In the genomic region with DNA sequence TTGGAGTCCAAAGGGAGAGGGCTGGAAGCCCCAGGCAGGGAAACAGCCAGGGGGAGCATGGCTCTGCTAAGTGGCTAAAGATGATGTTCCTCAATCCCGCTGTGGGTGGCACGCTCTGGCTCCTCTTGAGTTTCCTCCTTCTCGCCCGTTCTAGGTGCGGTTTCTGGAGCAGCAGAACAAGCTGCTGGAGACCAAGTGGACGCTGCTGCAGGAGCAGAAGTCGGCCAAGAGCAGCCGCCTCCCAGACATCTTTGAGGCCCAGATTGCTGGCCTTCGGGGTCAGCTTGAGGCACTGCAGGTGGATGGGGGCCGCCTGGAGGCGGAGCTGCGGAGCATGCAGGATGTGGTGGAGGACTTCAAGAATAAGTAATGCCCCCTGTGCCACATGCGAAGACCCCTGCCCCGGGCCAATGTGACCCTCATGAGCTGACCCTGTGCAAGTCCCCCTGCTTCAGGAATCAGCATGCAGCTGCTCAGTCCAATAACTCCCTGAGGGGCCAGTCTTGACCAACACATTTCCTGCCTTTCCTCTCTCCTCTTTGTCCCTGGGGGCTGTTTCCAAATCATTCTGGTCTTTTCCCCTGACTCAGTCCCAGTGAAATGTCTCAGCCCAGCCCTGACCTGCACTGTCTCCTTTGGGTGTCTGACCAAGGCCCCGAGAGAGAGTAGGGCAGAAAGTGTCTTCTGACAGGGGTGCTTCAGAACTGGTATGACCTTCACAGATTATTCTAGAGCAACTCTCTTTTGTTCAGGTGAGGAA, we compare ENCODE assay signal across 14 cellular contexts. TPM values are rescaled to one million over a fixed set of nuclear protein-coding genes. Genes with fewer than 3 reads are reported as not detected.
A peak's percentile ranks its signal among the peaks of the same experiment; 100 is the strongest.
DNase-seq lines count a peak whose midpoint lies in the region; ATAC-seq and TF ChIP-seq lines count a peak whose summit lies in the region.
"Had no signal": no experiment of that assay in that cellular context is flagged by ENCODE, and none has a peak within 500 bp of the region (broad histone marks: within the 10 kb centered on the region; RNA-seq: fewer than 3 reads in every experiment).

No MANE protein-coding gene starts in this region.

- no peaks in the 10 kb centered on the region for H3K4me1 Mint-ChIP-seq in activated naive CD4-positive, alpha-beta T cell treated with anti-CD3 and anti-CD28 coated beads, Interleukin-2, amount 10 ng/mL, durations not matched to agents 7 days and 5 days

- H3K27me3 ChIP-seq in adipocyte (replicated peaks; ENCODE audit: control insufficient read depth, insufficient read depth, low read length) (no peaks in the 10 kb centered on the region), kidney epithelial cell (ENCODE audit: control insufficient read depth, insufficient read depth, low read length) (peaks cover 15% of the 10 kb centered on the region), upper lobe of right lung (peaks cover 10% of the 10 kb centered on the region)

- H3K36me3 Mint-ChIP-seq in activated naive CD4-positive, alpha-beta T cell treated with anti-CD3 and anti-CD28 coated beads, Interleukin-2, amount 10 ng/mL, durations not matched to agents 7 days and 5 days = no peaks in the 10 kb centered on the region

- H3K9me3 ChIP-seq in adipocyte (ENCODE audit: control insufficient read depth, low read length) = no peaks in the 10 kb centered on the region
- no peaks in the 10 kb centered on the region for H3K9me3 ChIP-seq in upper lobe of right lung
- H3K9me3 ChIP-seq: ascending aorta had no signal

- peak; percentile 18 for DNase-seq in activated naive CD4-positive, alpha-beta T cell treated with anti-CD3 and anti-CD28 coated beads, Interleukin-2, amount 10 ng/mL, durations not matched to agents 7 days and 5 days
- no peak for DNase-seq in activated naive CD4-positive, alpha-beta T cell treated with anti-CD3 and anti-CD28 coated beads, Interleukin-2, amount 50 U/mL, for 16 hours
- DNase-seq in adipocyte (ENCODE audit: low read depth) (peak; percentile 34), kidney epithelial cell (ENCODE audit: low read depth) (no peak), upper lobe of right lung (peak; percentile 68)
- DNase-seq: activated CD4-positive, CD25-positive, alpha-beta regulatory T cell treated with anti-CD3 and anti-CD28 coated beads, Interleukin-2, amount 50 U/mL, for 72 hours; nephron progenitor cell had no signal

- H3K4me3 ChIP-seq in adipocyte (ENCODE audit: low read length) (no peak overlapping the region), kidney epithelial cell (ENCODE audit: low read depth, low read length) (peak overlapping the region; percentile 33), upper lobe of right lung (peak overlapping the region; percentile 49)

- no peak for TF ChIP-seq CTCF in kidney epithelial cell (IDR thresholded peaks at IDR 0.05; ENCODE audit: insufficient read depth, low read length, poor library complexity, severe bottlenecking)
- TF ChIP-seq CTCF in upper lobe of right lung (IDR thresholded peaks at IDR 0.05) = no peak

- H3K27me3 Mint-ChIP-seq in activated naive CD4-positive, alpha-beta T cell treated with anti-CD3 and anti-CD28 coated beads, Interleukin-2, amount 10 ng/mL, durations not matched to agents 7 days and 5 days = peaks cover 88% of the 10 kb centered on the region

- H3K27ac ChIP-seq in upper lobe of right lung = peak overlapping the region; percentile 55
- H3K27ac ChIP-seq: HL-60 had no signal

- no peaks in the 10 kb centered on the region for H3K9me3 Mint-ChIP-seq in activated naive CD4-positive, alpha-beta T cell treated with anti-CD3 and anti-CD28 coated beads, Interleukin-2, amount 10 ng/mL, durations not matched to agents 7 days and 5 days
- H3K9me3 Mint-ChIP-seq: nephron progenitor cell had no signal

- CTCF ChIA-PET in activated naive CD4-positive, alpha-beta T cell treated with anti-CD3 and anti-CD28 coated beads, Interleukin-2, amount 10 ng/mL, durations not matched to agents 7 days and 5 days (lab: Charles Lee) = interaction anchor here (1.5 to 4.5 kb wide), 2 partner anchors 14 to 17 kb away, joined by 4 to 24 read pairs; no protein-coding TSS in a partner anchor

- peaks cover 4% of the 10 kb centered on the region for H3K36me3 ChIP-seq in adipocyte (ENCODE audit: control insufficient read depth, insufficient read depth, low read length, severe bottlenecking)
- H3K36me3 ChIP-seq in kidney epithelial cell (ENCODE audit: control insufficient read depth, insufficient read depth, low read length) = no peaks in the 10 kb centered on the region
- no peaks in the 10 kb centered on the region for H3K36me3 ChIP-seq in upper lobe of right lung
- H3K36me3 ChIP-seq: ascending aorta had no signal

- H3K9ac ChIP-seq in adipocyte (ENCODE audit: low read length) = no peak overlapping the region

- no peak overlapping the region for H3K27ac Mint-ChIP-seq in activated naive CD4-positive, alpha-beta T cell treated with anti-CD3 and anti-CD28 coated beads, Interleukin-2, amount 10 ng/mL, durations not matched to agents 7 days and 5 days
- H3K27ac Mint-ChIP-seq: nephron progenitor cell had no signal

- peaks cover 57% of the 10 kb centered on the region for H3K4me1 ChIP-seq in adipocyte (ENCODE audit: control insufficient read depth, insufficient read depth, low read length)
- H3K4me1 ChIP-seq in upper lobe of right lung = peaks cover 14% of the 10 kb centered on the region

- ATAC-seq in upper lobe of right lung = no peak
- no peak for ATAC-seq in HG02885 (IDR thresholded peaks at IDR 0.05; ENCODE audit: poor library complexity, unreplicated experiment)
- ATAC-seq in HG03045 (IDR thresholded peaks at IDR 0.05; ENCODE audit: unreplicated experiment) = no peak
- ATAC-seq in HG02759 (IDR thresholded peaks at IDR 0.05; ENCODE audit: unreplicated experiment) = no peak

- no peak overlapping the region for H3K4me3 Mint-ChIP-seq in activated naive CD4-positive, alpha-beta T cell treated with anti-CD3 and anti-CD28 coated beads, Interleukin-2, amount 10 ng/mL, durations not matched to agents 7 days and 5 days

- intact Hi-C loops in upper lobe of right lung (cut with DNase I) = no loop called here

RNA-seq across cellular contexts. Expression of a gene that starts 2.1 kb away (rescaled TPM):
- total RNA-seq in kidney epithelial cell = 1,242 and 1,355 TPM in 2 replicates
- 664 TPM for total RNA-seq in upper lobe of right lung
- total RNA-seq: temporal lobe had no signal

RNA-seq across cellular contexts. Expression of a gene that starts 39.3 kb away (rescaled TPM):
- 6.9 and 9.2 TPM in 2 replicates for total RNA-seq in kidney epithelial cell
- 1.1 TPM for total RNA-seq in upper lobe of right lung
- total RNA-seq: A673 had no signal

RNA-seq across cellular contexts. Expression of a gene that starts 43.4 kb away (rescaled TPM):
- total RNA-seq in kidney epithelial cell = 18.5 and 19.4 TPM in 2 replicates
- 8.6 TPM for total RNA-seq in upper lobe of right lung
- total RNA-seq: ascending aorta had no signal

RNA-seq across cellular contexts. Expression of a gene that starts 56.2 kb away (rescaled TPM):
- total RNA-seq in kidney epithelial cell (239 and 244 TPM in 2 replicates), upper lobe of right lung (not detected)
- total RNA-seq: ascending aorta, temporal lobe had no signal

Comparison
In these comparisons a context has a peak if more than half of its experiments do, and no peak if none do; other contexts are left out.
1. DNase-seq: peak in activated naive CD4-positive, alpha-beta T cell treated with anti-CD3 and anti-CD28 coated beads, Interleukin-2, amount 10 ng/mL, durations not matched to agents 7 days and 5 days (single experiment), adipocyte (single experiment) and upper lobe of right lung (single experiment); none in activated naive CD4-positive, alpha-beta T cell treated with anti-CD3 and anti-CD28 coated beads, Interleukin-2, amount 50 U/mL, for 16 hours (single experiment) and kidney epithelial cell (single experiment).